ENCODE assay signal across 9 cellular contexts in genomic region chr1:21956720-21957552, GRCh38. TPM values are rescaled to one million over a fixed set of nuclear protein-coding genes. Genes with fewer than 3 reads are reported as not detected.
DNase-seq lines count a peak whose midpoint lies in the region; ATAC-seq, FAIRE-seq and TF ChIP-seq lines count a peak whose summit lies in the region.
"Had no signal": no experiment of that assay in that cellular context is flagged by ENCODE, and none has a peak within 500 bp of the region (broad histone marks: within the 10 kb centered on the region; RNA-seq: fewer than 3 reads in every experiment).

No MANE protein-coding gene starts in this region.

- peaks cover 31% of the 10 kb centered on the region for H3K4me1 Mint-ChIP-seq in activated naive CD8-positive, alpha-beta T cell (ENCODE audit: low read depth)

- H3K36me3 Mint-ChIP-seq in activated naive CD8-positive, alpha-beta T cell, result no peaks in the 10 kb centered on the region

- no peak for TF ChIP-seq CTCF in kidney (IDR thresholded peaks at IDR 0.05; ENCODE audit: borderline replicate concordance, extremely low read depth, insufficient read depth)

- DNase-seq in GM12891 (ENCODE audit: insufficient read length, low spot score) (no peak), RPMI7951 (ENCODE audit: low read depth) (peak; percentile 63), kidney (peak; percentile 95), NCI-H524 treated with DMSO at 0.1 percent for 48 hours (lab: John Stamatoyannopoulos, UW) (no peak)
- peak; percentile 34 for DNase-seq in stimulated activated CD8-positive, alpha-beta memory T cell treated with anti-CD3 and anti-CD28 coated beads, Interleukin-12 subunit alpha, Interleukin-12 subunit beta, amount 100 ng/mL, for 4 hours (ENCODE audit: low read depth)

- H3K27me3 Mint-ChIP-seq in activated naive CD8-positive, alpha-beta T cell, result no peaks in the 10 kb centered on the region

- H3K4me1 ChIP-seq in kidney (ENCODE audit: control insufficient read depth in 1 of 2, insufficient read depth in 1 of 2, low read depth in 1 of 2, low read length in 2 of 2), result peaks cover 12% of the 10 kb centered on the region in 2 donors

- ATAC-seq in HG02981 (IDR thresholded peaks at IDR 0.05; ENCODE audit: unreplicated experiment), result no peak
- no peak for ATAC-seq in HG03095 (IDR thresholded peaks at IDR 0.05; ENCODE audit: unreplicated experiment)

- intact Hi-C loops in kidney (cut with DNase I), result no loop called here

- no peak overlapping the region for H3K9ac ChIP-seq in kidney (ENCODE audit: low read length in 2 of 2)

- peak overlapping the region; percentile 43 to 71 for H3K27ac ChIP-seq in kidney (ENCODE audit: low read depth in 2 of 2, low read length in 2 of 2)

- H3K36me3 ChIP-seq in kidney (ENCODE audit: control insufficient read depth in 1 of 2, insufficient read depth in 2 of 2, low read length in 2 of 2), result no peaks in the 10 kb centered on the region

- peak overlapping the region; percentile 68 for H3K4me3 Mint-ChIP-seq in activated naive CD8-positive, alpha-beta T cell

- no peaks in the 10 kb centered on the region for H3K9me3 ChIP-seq in kidney (ENCODE audit: control insufficient read depth in 1 of 2, low read length in 2 of 2)

- TF ChIP-seq POLR2A in GM12891 (IDR thresholded peaks at IDR 0.05; ENCODE audit: low read depth, low read length), result no peak

- H3K4me3 ChIP-seq in kidney (ENCODE audit: low read length in 2 of 2), result no peak overlapping the region

- H3K9me3 Mint-ChIP-seq in activated naive CD8-positive, alpha-beta T cell (ENCODE audit: low read depth), result no peaks in the 10 kb centered on the region

- peak; percentile 79 for FAIRE-seq in GM12891 (lab: Jason Lieb, UNC)
- no peak for FAIRE-seq in kidney (lab: Jason Lieb, UNC)

- peak overlapping the region; percentile 90 for H3K27ac Mint-ChIP-seq in activated naive CD8-positive, alpha-beta T cell

TF ChIP-seq in GM12891, 5 proteins besides CTCF, POLR2A, EP300 and RAD21:
- TF ChIP-seq PAX5 (IDR thresholded peaks at IDR 0.05; ENCODE audit: insufficient read depth, low read length, severe bottlenecking) (no peak), SPI1 (IDR thresholded peaks at IDR 0.05; ENCODE audit: low read depth, low read length) (0 out of 2 replicates have a peak, but pooled peaks have one; percentile 3), POU2F2 (IDR thresholded peaks at IDR 0.05; ENCODE audit: low read depth, low read length) (no peak), TAF1 (IDR thresholded peaks at IDR 0.05; ENCODE audit: low read depth, low read length) (no peak)
TF ChIP-seq in GM12891: peak in this region for 1.

RNA-seq across cellular contexts. Expression of gene HSPG2, which starts 19.8 kb away (rescaled TPM):
- 5.2 TPM for polyA plus RNA-seq in GM12891 (2012; ENCODE audit: low read depth, missing spikeins)
- total RNA-seq in RPMI7951 (2014; rRNA removed; shearing (Covaris generic)), result 9.7 and 12.4 TPM in 2 replicates
- 510 TPM for total RNA-seq in kidney
- 60.4 TPM for polyA plus RNA-seq in kidney (ENCODE audit: insufficient read depth, low read depth, low replicate concordance)

RNA-seq across cellular contexts. Expression of gene CELA3B, which starts 19.9 kb away (rescaled TPM):
- polyA plus RNA-seq in GM12891 (2012; ENCODE audit: low read depth, missing spikeins), result not detected
- not detected in 2 replicates for total RNA-seq in RPMI7951 (2014; rRNA removed; shearing (Covaris generic))
- total RNA-seq in kidney, result not detected
- not detected for polyA plus RNA-seq in kidney (ENCODE audit: insufficient read depth, low read depth, low replicate concordance)
- total RNA-seq: glomerular endothelial cell had no signal

RNA-seq across cellular contexts. Expression of gene CELA3A, which starts 44.5 kb away (rescaled TPM):
- polyA plus RNA-seq in GM12891 (2012; ENCODE audit: low read depth, missing spikeins), result not detected
- total RNA-seq in RPMI7951 (2014; rRNA removed; shearing (Covaris generic)), result not detected in 2 replicates
- not detected for total RNA-seq in kidney
- polyA plus RNA-seq in kidney (ENCODE audit: insufficient read depth, low read depth, low replicate concordance), result not detected
- total RNA-seq: glomerular endothelial cell had no signal

Comparison
In these comparisons a context has a peak if more than half of its experiments do, and no peak if none do; other contexts are left out.
1. DNase-seq: peak in RPMI7951 (single experiment), kidney (single experiment) and stimulated activated CD8-positive, alpha-beta memory T cell treated with anti-CD3 and anti-CD28 coated beads, Interleukin-12 subunit alpha, Interleukin-12 subunit beta, amount 100 ng/mL, for 4 hours (single experiment); none in GM12891 (single experiment) and NCI-H524 treated with DMSO at 0.1 percent for 48 hours (single experiment).
2. RNA of gene HSPG2, which starts 19.8 kb away (total RNA-seq): 510 TPM in kidney (single experiment); 9.7 to 12.4 TPM in RPMI7951; every median in the first group is over 10 times any median in the second.